Comparison of ENCODE assay signal across 8 cellular contexts in genomic region chr6:87699576-87699975, GRCh38. TPM values are rescaled to one million over a fixed set of nuclear protein-coding genes. Genes with fewer than 3 reads are reported as not detected.
DNase-seq lines count a peak whose midpoint lies in the region; TF ChIP-seq lines count a peak whose summit lies in the region.

No MANE protein-coding gene starts in this region.

- H3K9me2 ChIP-seq in hepatocyte (replicated peaks; ENCODE audit: insufficient read depth), result no peaks in the 10 kb centered on the region

- no peaks in the 10 kb centered on the region for H3K27me3 ChIP-seq in hepatocyte
- H3K27me3 ChIP-seq in spleen (replicated peaks in 1 of 7), result no peaks in the 10 kb centered on the region

- H3K27ac Mint-ChIP-seq in activated CD4-positive, alpha-beta memory T cell treated with anti-CD3 and anti-CD28 coated beads for 36 hours, result peak overlapping the region; percentile 53

- under 1% methylated on average over 4 of the region's 4 CpGs for WGBS in hepatocyte (ENCODE audit: low lambda C conversion rate, missing lambda C conversion rate)
- WGBS in spleen, 5 donors, result 2 to 9% (median 6%) methylated on average over 4 of the region's 4 CpGs

- H3K4me3 ChIP-seq in HEK293 (ENCODE audit: low read depth, low read length) (peak overlapping the region; percentile 93), hepatocyte (peak overlapping the region; percentile 93), spleen (peak overlapping the region; percentile 61 to 93 (median 76))

- H3K4me1 ChIP-seq in HEK293 (ENCODE audit: control insufficient read depth, insufficient read depth, low read length) (peaks cover 22% of the 10 kb centered on the region), hepatocyte (ENCODE audit: insufficient read depth) (peaks cover 15% of the 10 kb centered on the region), spleen (peaks cover 40 to 71% (median 60%) of the 10 kb centered on the region in 6 donors)

- no peaks in the 10 kb centered on the region for H3K9me3 Mint-ChIP-seq in activated CD4-positive, alpha-beta memory T cell treated with anti-CD3 and anti-CD28 coated beads for 36 hours

- H3K27ac ChIP-seq in HEK293 (ENCODE audit: extremely low read depth, low read depth, low read length) (no peak overlapping the region), hepatocyte (peak overlapping the region; percentile 97), spleen (peak overlapping the region; percentile 29 to 100 (median 99))

- DNase-seq in activated CD4-positive, alpha-beta memory T cell treated with anti-CD3 and anti-CD28 coated beads for 36 hours, result no peak
- DNase-seq in hepatocyte (ENCODE audit: low spot score) (no peak), spleen (no peak), iPS-NIHi7 (ENCODE audit: extremely low spot score) (no peak), NCI-H524 treated with DMSO at 0.1 percent for 48 hours (lab: John Stamatoyannopoulos, UW) (no peak), SW 1271 (lab: John Stamatoyannopoulos, UW) (no peak)
- no peak for DNase-seq in activated CD4-positive, CD25-positive, alpha-beta regulatory T cell treated with anti-CD3 and anti-CD28 coated beads, Interleukin-2, amount 50 U/mL, for 72 hours

- peaks cover 0 to 19% of the 10 kb centered on the region in 2 experiments; a peak in 1 of 3 replicates for H3K36me3 ChIP-seq in HEK293 (ENCODE audit: control insufficient read depth in 2 of 2, insufficient read depth in 1 of 2, low read length in 2 of 2)
- H3K36me3 ChIP-seq in hepatocyte (replicated peaks; ENCODE audit: insufficient read depth, low read depth), result no peaks in the 10 kb centered on the region
- peaks cover 0 to 12% (median 0%) of the 10 kb centered on the region in 6 donors for H3K36me3 ChIP-seq in spleen

- TF ChIP-seq CTCF in HEK293 (tag by site-specific recombination; IDR thresholded peaks at IDR 0.05) (no peak), hepatocyte (IDR thresholded peaks at IDR 0.05; ENCODE audit: poor library complexity) (no peak), spleen (IDR thresholded peaks at IDR 0.05 in 8 of 11, conservative IDR thresholded peaks at IDR 0.05 in 3 of 11) (no peak)

- intact Hi-C loops in activated CD4-positive, alpha-beta memory T cell treated with anti-CD3 and anti-CD28 coated beads for 36 hours (cut with micrococcal nuclease), result loop anchor here (2.0 kb wide), 1 partner anchor 17 kb away; no protein-coding TSS in a partner anchor
- intact Hi-C loops in spleen (cut with DNase I; ENCODE audit: low total_unique reads), result no loop called here

- no peaks in the 10 kb centered on the region for H3K9me3 ChIP-seq in HEK293 (ENCODE audit: control insufficient read depth, insufficient read depth, low read depth, low read length)
- no peaks in the 10 kb centered on the region for H3K9me3 ChIP-seq in hepatocyte (ENCODE audit: low read depth)
- H3K9me3 ChIP-seq in spleen, result no peaks in the 10 kb centered on the region

- no peaks in the 10 kb centered on the region for H3K27me3 Mint-ChIP-seq in activated CD4-positive, alpha-beta memory T cell treated with anti-CD3 and anti-CD28 coated beads for 36 hours

- POLR2A ChIA-PET in HEK293 (lab: Yijun Ruan, JAX), result interaction anchor here (0.7 kb wide), 3 partner anchors 15 to 1362 kb away, joined by 3 to 6 read pairs (median 4); no protein-coding TSS in a partner anchor
- POLR2A ChIA-PET in activated CD4-positive, alpha-beta memory T cell treated with anti-CD3 and anti-CD28 coated beads for 36 hours (lab: Charles Lee), result interaction anchor here (0.6 to 1.6 kb wide), 9 partner anchors 24 to 547 kb away, joined by 3 to 12 read pairs (median 5); no protein-coding TSS in a partner anchor

- peak overlapping the region; percentile 86 for H3K4me3 Mint-ChIP-seq in activated CD4-positive, alpha-beta memory T cell treated with anti-CD3 and anti-CD28 coated beads for 36 hours

- peaks cover 66% of the 10 kb centered on the region for H4K20me1 ChIP-seq in hepatocyte (ENCODE audit: insufficient read depth, poor library complexity, severe bottlenecking)

- CTCF ChIA-PET in HEK293 (lab: Yijun Ruan, JAX), result interaction anchor here (0.7 to 2.0 kb wide), 4 partner anchors 12 to 1432 kb away, joined by 3 to 11 read pairs (median 4); no protein-coding TSS in a partner anchor
- CTCF ChIA-PET in activated CD4-positive, alpha-beta memory T cell treated with anti-CD3 and anti-CD28 coated beads for 36 hours (lab: Charles Lee), result interaction anchor here (0.5 to 2.6 kb wide), 6 partner anchors 12 to 1081 kb away, joined by 4 to 8 read pairs (median 6); no protein-coding TSS in a partner anchor

- H2AFZ ChIP-seq in hepatocyte, result no peak overlapping the region

- peak overlapping the region; percentile 74 for H3K4me2 ChIP-seq in hepatocyte

- H3K36me3 Mint-ChIP-seq in activated CD4-positive, alpha-beta memory T cell treated with anti-CD3 and anti-CD28 coated beads for 36 hours, result peaks cover 22% of the 10 kb centered on the region

- no peak for TF ChIP-seq POLR2A in spleen (IDR thresholded peaks at IDR 0.05)

- H3K79me2 ChIP-seq in hepatocyte, result peaks cover 74% of the 10 kb centered on the region

- peaks cover 43% of the 10 kb centered on the region for H3K4me1 Mint-ChIP-seq in activated CD4-positive, alpha-beta memory T cell treated with anti-CD3 and anti-CD28 coated beads for 36 hours (ENCODE audit: low read depth)

TF ChIP-seq in HEK293, 187 proteins besides CTCF, POLR2A, EP300 and RAD21 (continues in another document):
- TF ChIP-seq ZNF610 (tag by site-specific recombination; IDR thresholded peaks at IDR 0.05; ENCODE audit: borderline replicate concordance) (no peak), MZF1 (tag by site-specific recombination; IDR thresholded peaks at IDR 0.05; ENCODE audit: borderline replicate concordance) (0 out of 2 replicates have a peak, but pooled peaks have one; percentile 57), ZNF350 (tag by site-specific recombination; IDR thresholded peaks at IDR 0.05) (no peak), ZNF768 (tag by site-specific recombination; IDR thresholded peaks at IDR 0.05) (no peak)
- TF ChIP-seq, protein P1, sequence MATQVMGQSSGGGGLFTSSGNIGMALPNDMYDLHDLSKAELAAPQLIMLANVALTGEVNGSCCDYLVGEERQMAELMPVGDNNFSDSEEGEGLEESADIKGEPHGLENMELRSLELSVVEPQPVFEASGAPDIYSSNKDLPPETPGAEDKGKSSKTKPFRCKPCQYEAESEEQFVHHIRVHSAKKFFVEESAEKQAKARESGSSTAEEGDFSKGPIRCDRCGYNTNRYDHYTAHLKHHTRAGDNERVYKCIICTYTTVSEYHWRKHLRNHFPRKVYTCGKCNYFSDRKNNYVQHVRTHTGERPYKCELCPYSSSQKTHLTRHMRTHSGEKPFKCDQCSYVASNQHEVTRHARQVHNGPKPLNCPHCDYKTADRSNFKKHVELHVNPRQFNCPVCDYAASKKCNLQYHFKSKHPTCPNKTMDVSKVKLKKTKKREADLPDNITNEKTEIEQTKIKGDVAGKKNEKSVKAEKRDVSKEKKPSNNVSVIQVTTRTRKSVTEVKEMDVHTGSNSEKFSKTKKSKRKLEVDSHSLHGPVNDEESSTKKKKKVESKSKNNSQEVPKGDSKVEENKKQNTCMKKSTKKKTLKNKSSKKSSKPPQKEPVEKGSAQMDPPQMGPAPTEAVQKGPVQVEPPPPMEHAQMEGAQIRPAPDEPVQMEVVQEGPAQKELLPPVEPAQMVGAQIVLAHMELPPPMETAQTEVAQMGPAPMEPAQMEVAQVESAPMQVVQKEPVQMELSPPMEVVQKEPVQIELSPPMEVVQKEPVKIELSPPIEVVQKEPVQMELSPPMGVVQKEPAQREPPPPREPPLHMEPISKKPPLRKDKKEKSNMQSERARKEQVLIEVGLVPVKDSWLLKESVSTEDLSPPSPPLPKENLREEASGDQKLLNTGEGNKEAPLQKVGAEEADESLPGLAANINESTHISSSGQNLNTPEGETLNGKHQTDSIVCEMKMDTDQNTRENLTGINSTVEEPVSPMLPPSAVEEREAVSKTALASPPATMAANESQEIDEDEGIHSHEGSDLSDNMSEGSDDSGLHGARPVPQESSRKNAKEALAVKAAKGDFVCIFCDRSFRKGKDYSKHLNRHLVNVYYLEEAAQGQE (tag by site-specific recombination; IDR thresholded peaks at IDR 0.05), result peak; percentile 52
- TF ChIP-seq, protein P2, sequence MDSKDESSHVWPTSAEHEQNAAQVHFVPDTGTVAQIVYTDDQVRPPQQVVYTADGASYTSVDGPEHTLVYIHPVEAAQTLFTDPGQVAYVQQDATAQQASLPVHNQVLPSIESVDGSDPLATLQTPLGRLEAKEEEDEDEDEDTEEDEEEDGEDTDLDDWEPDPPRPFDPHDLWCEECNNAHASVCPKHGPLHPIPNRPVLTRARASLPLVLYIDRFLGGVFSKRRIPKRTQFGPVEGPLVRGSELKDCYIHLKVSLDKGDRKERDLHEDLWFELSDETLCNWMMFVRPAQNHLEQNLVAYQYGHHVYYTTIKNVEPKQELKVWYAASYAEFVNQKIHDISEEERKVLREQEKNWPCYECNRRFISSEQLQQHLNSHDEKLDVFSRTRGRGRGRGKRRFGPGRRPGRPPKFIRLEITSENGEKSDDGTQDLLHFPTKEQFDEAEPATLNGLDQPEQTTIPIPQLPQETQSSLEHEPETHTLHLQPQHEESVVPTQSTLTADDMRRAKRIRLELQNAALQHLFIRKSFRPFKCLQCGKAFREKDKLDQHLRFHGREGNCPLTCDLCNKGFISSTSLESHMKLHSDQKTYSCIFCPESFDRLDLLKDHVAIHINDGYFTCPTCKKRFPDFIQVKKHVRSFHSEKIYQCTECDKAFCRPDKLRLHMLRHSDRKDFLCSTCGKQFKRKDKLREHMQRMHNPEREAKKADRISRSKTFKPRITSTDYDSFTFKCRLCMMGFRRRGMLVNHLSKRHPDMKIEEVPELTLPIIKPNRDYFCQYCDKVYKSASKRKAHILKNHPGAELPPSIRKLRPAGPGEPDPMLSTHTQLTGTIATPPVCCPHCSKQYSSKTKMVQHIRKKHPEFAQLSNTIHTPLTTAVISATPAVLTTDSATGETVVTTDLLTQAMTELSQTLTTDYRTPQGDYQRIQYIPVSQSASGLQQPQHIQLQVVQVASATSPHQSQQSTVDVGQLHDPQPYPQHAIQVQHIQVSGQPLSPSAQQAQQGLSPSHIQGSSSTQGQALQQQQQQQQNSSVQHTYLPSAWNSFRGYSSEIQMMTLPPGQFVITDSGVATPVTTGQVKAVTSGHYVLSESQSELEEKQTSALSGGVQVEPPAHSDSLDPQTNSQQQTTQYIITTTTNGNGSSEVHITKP (tag by site-specific recombination; IDR thresholded peaks at IDR 0.05), result peak; percentile 61; the same call in 1 of the 2 replicates

RNA-seq across cellular contexts. Expression of gene AKIRIN2, which starts 2.5 kb away (rescaled TPM):
- total RNA-seq in activated CD4-positive, alpha-beta memory T cell treated with anti-CD3 and anti-CD28 coated beads for 36 hours, result 10 to 100 TPM; 45.7 to 46.0 TPM
- total RNA-seq in hepatocyte (12.7 and 24.2 TPM in 2 replicates), spleen (100 to 1,000 TPM in 2 of 7 donors, 10 to 100 TPM in 5; 61.8 to 106 (median 89.4) TPM)
- polyA plus RNA-seq in hepatocyte (39.9 and 49.6 TPM in 2 replicates), spleen (10 to 100 TPM; 35.1 to 56.2 (median 47.8) TPM)
